1 cellular context compared by ENCODE assay signal in genomic region chr5:29960323-29960722, GRCh38.
TF ChIP-seq lines count a peak whose summit lies in the region.

No MANE protein-coding gene starts in this region.

TF ChIP-seq in WTC11, 78 proteins besides CTCF, POLR2A, EP300 and RAD21 (continued from another document):
- TF ChIP-seq OVOL2 (CRISPR knock-in tag; IDR thresholded peaks at IDR 0.05; ENCODE audit: borderline replicate concordance) = no peak
- TF ChIP-seq GRHL2 (CRISPR knock-in tag; IDR thresholded peaks at IDR 0.05; ENCODE audit: insufficient replicate concordance, severe bottlenecking) = no peak
- no peak for TF ChIP-seq JUN (CRISPR knock-in tag; IDR thresholded peaks at IDR 0.05)
- TF ChIP-seq MYBL2 (CRISPR knock-in tag; IDR thresholded peaks at IDR 0.05) = no peak
- TF ChIP-seq, protein P1, sequence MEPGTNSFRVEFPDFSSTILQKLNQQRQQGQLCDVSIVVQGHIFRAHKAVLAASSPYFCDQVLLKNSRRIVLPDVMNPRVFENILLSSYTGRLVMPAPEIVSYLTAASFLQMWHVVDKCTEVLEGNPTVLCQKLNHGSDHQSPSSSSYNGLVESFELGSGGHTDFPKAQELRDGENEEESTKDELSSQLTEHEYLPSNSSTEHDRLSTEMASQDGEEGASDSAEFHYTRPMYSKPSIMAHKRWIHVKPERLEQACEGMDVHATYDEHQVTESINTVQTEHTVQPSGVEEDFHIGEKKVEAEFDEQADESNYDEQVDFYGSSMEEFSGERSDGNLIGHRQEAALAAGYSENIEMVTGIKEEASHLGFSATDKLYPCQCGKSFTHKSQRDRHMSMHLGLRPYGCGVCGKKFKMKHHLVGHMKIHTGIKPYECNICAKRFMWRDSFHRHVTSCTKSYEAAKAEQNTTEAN (CRISPR knock-in tag; IDR thresholded peaks at IDR 0.05) = no peak
- TF ChIP-seq MAX (CRISPR knock-in tag; IDR thresholded peaks at IDR 0.05) = no peak
- TF ChIP-seq ZSCAN18 (CRISPR knock-in tag; IDR thresholded peaks at IDR 0.05) = no peak
TF ChIP-seq in WTC11: peak in this region for 0.
